ENCODE assay signal across 1 cellular context in genomic region chr12:106044773-106045172, GRCh38.
TF ChIP-seq lines count a peak whose summit lies in the region.

No MANE protein-coding gene starts in this region.

TF ChIP-seq in liver, 16 proteins besides CTCF, POLR2A, EP300 and RAD21 (continued from another document):
- peak; percentile 12 for TF ChIP-seq NR2F2 (IDR thresholded peaks at IDR 0.05)
